In genomic region chr10:114266521-114266920, GRCh38 we compare ENCODE assay signal across 13 cellular contexts. TPM values are rescaled to one million over a fixed set of nuclear protein-coding genes. Genes with fewer than 3 reads are reported as not detected.
DNase-seq lines count a peak whose midpoint lies in the region; ATAC-seq and TF ChIP-seq lines count a peak whose summit lies in the region.
"Had no signal": no experiment of that assay in that cellular context is flagged by ENCODE, and none has a peak within 500 bp of the region (broad histone marks: within the 10 kb centered on the region; RNA-seq: fewer than 3 reads in every experiment).

No MANE protein-coding gene starts in this region.

- in situ Hi-C loops in astrocyte of the cerebellum (cut with HindIII; ENCODE audit: low sequenced_read_pairs) = no loop called here

- H3F3A ChIP-seq in MM.1S (ENCODE audit: insufficient read depth, low read length) = no peaks in the 10 kb centered on the region

- H3K9me2 ChIP-seq in hepatocyte (replicated peaks; ENCODE audit: insufficient read depth) = no peaks in the 10 kb centered on the region
- H3K9me2 ChIP-seq in MM.1S (replicated peaks; ENCODE audit: insufficient read depth, low read length) = no peaks in the 10 kb centered on the region

- TF ChIP-seq CTCF in astrocyte of the cerebellum (IDR thresholded peaks at IDR 0.05; ENCODE audit: low read depth, low read length, missing control alignments) (no peak), hepatocyte (IDR thresholded peaks at IDR 0.05; ENCODE audit: poor library complexity) (no peak), MM.1S (IDR thresholded peaks at IDR 0.05; ENCODE audit: low read length) (no peak)

- no peaks in the 10 kb centered on the region for H3K36me3 Mint-ChIP-seq in activated CD8-positive, alpha-beta memory T cell treated with anti-CD3 and anti-CD28 coated beads, Interleukin-2, amount 10 ng/mL, durations not matched to agents 7 days and 5 days

- H3K4me2 ChIP-seq in hepatocyte = peak overlapping the region; percentile 22
- H3K4me2 ChIP-seq in MM.1S (ENCODE audit: low read depth, low read length) = no peak overlapping the region

- H3K79me2 ChIP-seq in hepatocyte (no peaks in the 10 kb centered on the region), MM.1S (ENCODE audit: low read length) (no peaks in the 10 kb centered on the region)

- H3K4me1 Mint-ChIP-seq in activated CD8-positive, alpha-beta memory T cell treated with anti-CD3 and anti-CD28 coated beads, Interleukin-2, amount 10 ng/mL, durations not matched to agents 7 days and 5 days = peaks cover 7% of the 10 kb centered on the region

- H3K9me3 ChIP-seq in hepatocyte (ENCODE audit: low read depth) (no peaks in the 10 kb centered on the region), MM.1S (replicated peaks; ENCODE audit: insufficient read depth, low read length) (no peaks in the 10 kb centered on the region)

- no peak overlapping the region for H3K27ac ChIP-seq in hepatocyte
- H3K27ac ChIP-seq in MM.1S (ENCODE audit: low read length) = no peak overlapping the region

- no peak overlapping the region for H3K27ac Mint-ChIP-seq in activated CD8-positive, alpha-beta memory T cell treated with anti-CD3 and anti-CD28 coated beads, Interleukin-2, amount 10 ng/mL, durations not matched to agents 7 days and 5 days
- H3K27ac Mint-ChIP-seq: nephron progenitor cell had no signal

- H3K9ac ChIP-seq in MM.1S (ENCODE audit: low read length) = no peak overlapping the region

- H3K4me1 ChIP-seq in hepatocyte (ENCODE audit: insufficient read depth) = peaks cover 7% of the 10 kb centered on the region
- 0 out of 2 replicates have a peak, but pooled peaks cover under 1% of the 10 kb centered on the region for H3K4me1 ChIP-seq in MM.1S (ENCODE audit: low read length)

- ATAC-seq in activated CD8-positive, alpha-beta memory T cell treated with anti-CD3 and anti-CD28 coated beads, Interleukin-2, amount 10 ng/mL, durations not matched to agents 7 days and 5 days = peak; percentile 39
- ATAC-seq in HG03095 (IDR thresholded peaks at IDR 0.05; ENCODE audit: unreplicated experiment) = no peak

- CTCF ChIA-PET in activated CD8-positive, alpha-beta memory T cell treated with anti-CD3 and anti-CD28 coated beads, Interleukin-2, amount 10 ng/mL, durations not matched to agents 7 days and 5 days (lab: Charles Lee) = no interaction called here

- H4K20me1 ChIP-seq in hepatocyte (ENCODE audit: insufficient read depth, poor library complexity, severe bottlenecking) (no peaks in the 10 kb centered on the region), MM.1S (ENCODE audit: insufficient read depth, low read length) (no peaks in the 10 kb centered on the region)

- H3K4me3 Mint-ChIP-seq in activated CD8-positive, alpha-beta memory T cell treated with anti-CD3 and anti-CD28 coated beads, Interleukin-2, amount 10 ng/mL, durations not matched to agents 7 days and 5 days = no peak overlapping the region
- H3K4me3 Mint-ChIP-seq: nephron progenitor cell had no signal

- H3K27me3 ChIP-seq in hepatocyte = no peaks in the 10 kb centered on the region
- H3K27me3 ChIP-seq in MM.1S (replicated peaks; ENCODE audit: insufficient read depth, low read length) = no peaks in the 10 kb centered on the region

- 30% methylated on average over 5 of the region's 5 CpGs for WGBS in hepatocyte (ENCODE audit: low lambda C conversion rate, missing lambda C conversion rate)

- H3K9me3 Mint-ChIP-seq in activated CD8-positive, alpha-beta memory T cell treated with anti-CD3 and anti-CD28 coated beads, Interleukin-2, amount 10 ng/mL, durations not matched to agents 7 days and 5 days (ENCODE audit: low read depth) = no peaks in the 10 kb centered on the region
- H3K9me3 Mint-ChIP-seq: nephron progenitor cell had no signal

- H3K27me3 Mint-ChIP-seq in activated CD8-positive, alpha-beta memory T cell treated with anti-CD3 and anti-CD28 coated beads, Interleukin-2, amount 10 ng/mL, durations not matched to agents 7 days and 5 days = peaks cover 25% of the 10 kb centered on the region

- H3K4me3 ChIP-seq in astrocyte of the cerebellum (ENCODE audit: low read depth, low read length) (no peak overlapping the region), hepatocyte (no peak overlapping the region), MM.1S (ENCODE audit: low read length) (no peak overlapping the region)

- H2AFZ ChIP-seq in hepatocyte (no peak overlapping the region), MM.1S (ENCODE audit: low read length) (no peak overlapping the region)

- DNase-seq in activated CD8-positive, alpha-beta memory T cell treated with anti-CD3 and anti-CD28 coated beads, Interleukin-2, amount 10 ng/mL, durations not matched to agents 7 days and 5 days = no peak
- DNase-seq in activated CD8-positive, alpha-beta memory T cell treated with anti-CD3 and anti-CD28 coated beads for 24 hours = no peak
- DNase-seq in astrocyte of the cerebellum (ENCODE audit: low read depth) (peak; percentile 59), hepatocyte (ENCODE audit: low spot score) (peak; percentile 34), ureter (ENCODE audit: low spot score) (peak; percentile 71), MM.1S (no peak)
- no peak for DNase-seq in activated CD4-positive, alpha-beta T cell treated with anti-CD3 and anti-CD28 coated beads for 4 hours
- DNase-seq: activated T-cell treated with anti-CD3 and anti-CD28 coated beads, Interleukin-2, amount 50 U/mL, for 1 hour; hippocampal formation; NCI-H524 treated with DMSO at 0.1 percent for 48 hours; nephron progenitor cell; stimulated activated CD4-positive, alpha-beta T cell treated with anti-CD3 and anti-CD28 coated beads, Interleukin-4, amount 100 ng/mL, for 4 hours had no signal

- H3K36me3 ChIP-seq in hepatocyte (replicated peaks; ENCODE audit: insufficient read depth, low read depth) = no peaks in the 10 kb centered on the region
- no peaks in the 10 kb centered on the region for H3K36me3 ChIP-seq in MM.1S (replicated peaks; ENCODE audit: insufficient read depth, low read length)

RNA-seq across cellular contexts. Expression of gene VWA2, which starts 27.5 kb away (rescaled TPM):
- not detected for total RNA-seq in activated CD8-positive, alpha-beta memory T cell treated with anti-CD3 and anti-CD28 coated beads, Interleukin-2, amount 10 ng/mL, durations not matched to agents 7 days and 5 days
- total RNA-seq in hepatocyte (10.8 and 12.3 TPM in 2 replicates), ureter (5.1 TPM)
- 2.2 and 6.3 TPM in 2 replicates for polyA plus RNA-seq in hepatocyte

Comparison
In these comparisons a context has a peak if more than half of its experiments do, and no peak if none do; other contexts are left out.
1. DNase-seq: peak in astrocyte of the cerebellum (single experiment), hepatocyte (single experiment) and ureter (single experiment); none in activated CD8-positive, alpha-beta memory T cell treated with anti-CD3 and anti-CD28 coated beads, Interleukin-2, amount 10 ng/mL, durations not matched to agents 7 days and 5 days (single experiment), activated CD8-positive, alpha-beta memory T cell treated with anti-CD3 and anti-CD28 coated beads for 24 hours (single experiment), MM.1S (single experiment) and activated CD4-positive, alpha-beta T cell treated with anti-CD3 and anti-CD28 coated beads for 4 hours (0 of 2).